Comparison of ENCODE assay signal across 23 cellular contexts in genomic region chr9:124493794-124494479, GRCh38. TPM values are rescaled to one million over a fixed set of nuclear protein-coding genes. Genes with fewer than 3 reads are reported as not detected.
DNase-seq lines count a peak whose midpoint lies in the region; ATAC-seq, FAIRE-seq and TF ChIP-seq lines count a peak whose summit lies in the region.
"Had no signal": no experiment of that assay in that cellular context is flagged by ENCODE, and none has a peak within 500 bp of the region (broad histone marks: within the 10 kb centered on the region; RNA-seq: fewer than 3 reads in every experiment).

No MANE protein-coding gene starts in this region.

- H3K9me3 Mint-ChIP-seq in immature natural killer cell (no peaks in the 10 kb centered on the region), type B pancreatic cell (no peaks in the 10 kb centered on the region)
- H3K9me3 Mint-ChIP-seq: activated T-helper 17 cell treated with anti-CD3 and anti-CD28 coated beads, Interleukin-2, amount 50 U/mL, for 72 hours; GM23338 had no signal

- no peak overlapping the region for H2AK5ac ChIP-seq in H1 (ENCODE audit: low read depth, low read length)

- no peak for DNase-seq in GM12891 (ENCODE audit: insufficient read length, low spot score)
- DNase-seq in H1 (ENCODE audit: low read depth in 1 of 2, low spot score in 2 of 2): no peak
- no peak for DNase-seq in NCI-H446 treated with DMSO at 0.1 percent for 48 hours (lab: John Stamatoyannopoulos, UW)
- DNase-seq in immature natural killer cell: no peak
- no peak for DNase-seq in type B pancreatic cell (ENCODE audit: extremely low spot score, unreplicated experiment)
- no peak for DNase-seq in hypothalamus (lab: John Stamatoyannopoulos, UW)
- DNase-seq: amniotic stem cell, cerebellar nuclear complex, MG63, NCI-H187, NCI-H510A treated with DMSO at 0.1 percent for 48 hours, PC-9, retina had no signal

- no peak overlapping the region for H4K8ac ChIP-seq in H1 (ENCODE audit: extremely low read depth, insufficient read depth, low read length)

- H2BK15ac ChIP-seq in H1 (ENCODE audit: low read length): peak overlapping the region; percentile 83; the same call in 1 of the 2 replicates

- POLR2A ChIA-PET in H1 (lab: Charles Lee; ENCODE audit: partially characterized antibody): interaction anchor here (1.4 kb wide), 1 partner anchor 12 kb away, joined by 4 read pairs; no protein-coding TSS in a partner anchor

- no peak overlapping the region for H3K4me3 ChIP-seq in H1 (ENCODE audit: extremely low read depth in 1 of 4, insufficient read depth in 2 of 4, low read depth in 3 of 4, low read length in 4 of 4)
- H3K4me3 ChIP-seq: GM23338, hepatocyte, MG63, PC-9 had no signal

- H3K4me1 Mint-ChIP-seq in immature natural killer cell (peaks cover 20 to 21% of the 10 kb centered on the region in 2 donors), type B pancreatic cell (ENCODE audit: unreplicated experiment) (peaks cover 8% of the 10 kb centered on the region)

- no peak for TF ChIP-seq RAD21 in H1 (IDR thresholded peaks at IDR 0.05 in 1 of 2, conservative IDR thresholded peaks at IDR 0.05 in 1 of 2; ENCODE audit: low read depth in 2 of 2, low read length in 2 of 2)

- no peak overlapping the region for H3K4me2 ChIP-seq in H1 (ENCODE audit: insufficient read depth in 1 of 2, low read depth in 2 of 2, low read length in 2 of 2)
- H3K4me2 ChIP-seq: GM23338, hepatocyte, PC-9 had no signal

- TF ChIP-seq EP300 in H1 (IDR thresholded peaks at IDR 0.05; ENCODE audit: borderline replicate concordance in 1 of 2, low read depth in 2 of 2, low read length in 2 of 2): no peak

- no peak overlapping the region for H2BK5ac ChIP-seq in H1 (ENCODE audit: low read depth, low read length)

- H3K14ac ChIP-seq in H1 (ENCODE audit: insufficient read length): no peak overlapping the region

- no peak overlapping the region for H2BK12ac ChIP-seq in H1 (ENCODE audit: low read depth, low read length)

- no peak overlapping the region for H3K4me3 Mint-ChIP-seq in immature natural killer cell
- H3K4me3 Mint-ChIP-seq in type B pancreatic cell: no peak overlapping the region
- H3K4me3 Mint-ChIP-seq: activated T-helper 17 cell treated with anti-CD3 and anti-CD28 coated beads, Interleukin-2, amount 50 U/mL, for 72 hours; GM23338 had no signal

- H3K27me3 Mint-ChIP-seq in immature natural killer cell (ENCODE audit: low read depth in 3 of 3) (peaks cover 0 to 9% (median 5%) of the 10 kb centered on the region in 3 donors), type B pancreatic cell (peaks cover 42% of the 10 kb centered on the region)

- no peak overlapping the region for H3K4ac ChIP-seq in H1 (replicated peaks; ENCODE audit: insufficient read length, low read depth, low read length)

- no peak overlapping the region for H3K9ac ChIP-seq in H1 (replicated peaks in 1 of 4; ENCODE audit: extremely low read depth in 1 of 4, low read depth in 3 of 4, low read length in 3 of 4)

- H3K36me3 Mint-ChIP-seq in immature natural killer cell (no peaks in the 10 kb centered on the region), type B pancreatic cell (no peaks in the 10 kb centered on the region)

- H2BK20ac ChIP-seq in H1 (ENCODE audit: low read length): no peak overlapping the region

- no peak overlapping the region for H2BK120ac ChIP-seq in H1 (replicated peaks; ENCODE audit: low read depth, low read length)

- no peaks in the 10 kb centered on the region for H3K9me3 ChIP-seq in H1 (ENCODE audit: insufficient read depth in 2 of 2, low read depth in 1 of 2, low read length in 1 of 2)
- H3K9me3 ChIP-seq: MG63 had no signal

- H4K5ac ChIP-seq in H1 (ENCODE audit: insufficient read length, low read depth, low read length): no peak overlapping the region

- H3K18ac ChIP-seq in H1 (ENCODE audit: extremely low read depth, low read length): no peak overlapping the region

- H3K79me2 ChIP-seq in H1 (ENCODE audit: control insufficient read depth in 1 of 2, insufficient read depth in 2 of 2, low read length in 2 of 2): no peaks in the 10 kb centered on the region
- H3K79me2 ChIP-seq: hepatocyte had no signal

- no peaks in the 10 kb centered on the region; a peak in 3 of 7 replicates for H3K27me3 ChIP-seq in H1 (replicated peaks in 1 of 4; ENCODE audit: control insufficient read depth in 3 of 4, extremely low read depth in 1 of 4, insufficient read depth in 3 of 4, low read length in 3 of 4)
- H3K27me3 ChIP-seq: MG63 had no signal

- TF ChIP-seq POLR2A in GM12891 (IDR thresholded peaks at IDR 0.05; ENCODE audit: low read depth, low read length): no peak
- no peak for TF ChIP-seq POLR2A in H1 (IDR thresholded peaks at IDR 0.05; ENCODE audit: control extremely low read depth in 1 of 2, low read depth in 2 of 2, low read length in 2 of 2)

- CTCF ChIA-PET in H1 (lab: Charles Lee; ENCODE audit: partially characterized antibody): interaction anchor here (0.5 to 2.3 kb wide), 7 partner anchors 13 to 895 kb away, joined by 3 to 7 read pairs (median 3); partner anchors contain the start of gene WDR38

- H2AFZ ChIP-seq in H1 (ENCODE audit: low read length): no peak overlapping the region
- H2AFZ ChIP-seq: GM23338, hepatocyte, PC-9 had no signal

- no peak overlapping the region for H3K56ac ChIP-seq in H1 (replicated peaks; ENCODE audit: insufficient read length, low read depth, low read length)

- H3K36me3 ChIP-seq in H1 (ENCODE audit: control insufficient read depth in 2 of 4, insufficient read depth in 4 of 4, low read length in 3 of 4): no peaks in the 10 kb centered on the region
- H3K36me3 ChIP-seq: MG63 had no signal

- no peaks in the 10 kb centered on the region for H3K23me2 ChIP-seq in H1 (ENCODE audit: low read depth, low read length)

- H3K27ac ChIP-seq in H1 (ENCODE audit: low read depth, low read length): no peak overlapping the region
- H3K27ac ChIP-seq: hepatocyte, PC-9, VCaP had no signal

- H3K79me1 ChIP-seq in H1 (ENCODE audit: low read depth, low read length): no peaks in the 10 kb centered on the region

- ATAC-seq in GM19351 (IDR thresholded peaks at IDR 0.05; ENCODE audit: unreplicated experiment) (peak; percentile 77), HG02885 (IDR thresholded peaks at IDR 0.05; ENCODE audit: poor library complexity, unreplicated experiment) (peak; percentile 79)
- ATAC-seq: activated T-helper 17 cell treated with anti-CD3 and anti-CD28 coated beads, Interleukin-2, amount 50 U/mL, for 72 hours; GM23338 had no signal

- FAIRE-seq in GM12891 (lab: Jason Lieb, UNC): peak; percentile 90
- FAIRE-seq in H1 (lab: Jason Lieb, UNC): no peak

- no peak for TF ChIP-seq CTCF in H1 (IDR thresholded peaks at IDR 0.05; ENCODE audit: control extremely low read depth in 1 of 3, insufficient read depth in 1 of 3, low read depth in 1 of 3, low read length in 3 of 3)
- TF ChIP-seq CTCF in type B pancreatic cell (conservative IDR thresholded peaks at IDR 0.05): no peak

- no peak overlapping the region for H3K23ac ChIP-seq in H1 (ENCODE audit: insufficient read length)

- no peak overlapping the region for H3K27ac Mint-ChIP-seq in immature natural killer cell
- no peak overlapping the region for H3K27ac Mint-ChIP-seq in type B pancreatic cell
- H3K27ac Mint-ChIP-seq: activated T-helper 17 cell treated with anti-CD3 and anti-CD28 coated beads, Interleukin-2, amount 50 U/mL, for 72 hours; GM23338 had no signal

- no peak overlapping the region for H4K91ac ChIP-seq in H1 (replicated peaks; ENCODE audit: insufficient read length, low read length)

- H3K4me1 ChIP-seq in H1 (replicated peaks in 1 of 4; ENCODE audit: control insufficient read depth in 3 of 4, insufficient read depth in 4 of 4, low read length in 3 of 4): no peaks in the 10 kb centered on the region; a peak in 2 of 7 replicates

- peaks cover 0 to 2% of the 10 kb centered on the region in 2 experiments for H4K20me1 ChIP-seq in H1 (replicated peaks in 1 of 2; ENCODE audit: control insufficient read depth in 1 of 2, insufficient read depth in 2 of 2, low read length in 2 of 2)

- 93% methylated on average over 18 of the region's 18 CpGs; no CpG with 5 or more reads in 1 of the 2 experiments for WGBS in H1 (ENCODE audit: extremely low coverage in 1 of 2, insufficient coverage in 1 of 2, insufficient read length in 1 of 2, insufficient replicate concordance in 2 of 2, low coverage in 1 of 2, low lambda C conversion rate in 2 of 2, missing lambda C conversion rate in 1 of 2), 2 experiments

TF ChIP-seq in GM12891, 5 proteins besides CTCF, POLR2A, EP300 and RAD21 (continues in another document):
- TF ChIP-seq PAX5 (IDR thresholded peaks at IDR 0.05; ENCODE audit: insufficient read depth, low read length, severe bottlenecking) (no peak), SPI1 (IDR thresholded peaks at IDR 0.05; ENCODE audit: low read depth, low read length) (no peak)

TF ChIP-seq in H1, 55 proteins besides CTCF, POLR2A, EP300 and RAD21 (continues in another document):
- no peak for TF ChIP-seq PHF8 (conservative IDR thresholded peaks at IDR 0.05; ENCODE audit: low read depth, low read length)
- no peak for TF ChIP-seq SUZ12 (IDR thresholded peaks at IDR 0.05; ENCODE audit: low read length)
- no peak for TF ChIP-seq KDM4A (IDR thresholded peaks at IDR 0.05; ENCODE audit: low read depth, low read length, severe bottlenecking)

RNA-seq across cellular contexts. Expression of gene NR5A1, which starts 13.3 kb away (rescaled TPM):
- polyA plus RNA-seq in GM12891 (2012; ENCODE audit: low read depth, missing spikeins): 0.26 TPM
- total RNA-seq in H1 (2021; fragmentation: NEBNext Ultra II Directional; extraction: Animal tissue kit (Norgen Biotek cat#: 25700)): 0.42 and 0.58 TPM in 2 replicates
- polyA plus RNA-seq in H1 (2011; rRNA removed) (0.29 and 0.74 TPM in 2 replicates), immature natural killer cell (not detected)
- 0.34 TPM for polyA plus RNA-seq in H1 (2011; cell fraction: cytosol; rRNA removed)
- polyA plus RNA-seq in H1 (2011; cell fraction: nucleus; rRNA removed): 0.37 TPM
- 0.27 to 0.74 TPM (median 0.45 TPM) in 3 of 4 replicates, not detected in the other for polyA plus RNA-seq in H1 (2012, experiment 1 of 2)
- polyA plus RNA-seq in H1 (2012, experiment 2 of 2): 0.16 TPM
- polyA plus RNA-seq in H1 (2013, experiment 1 of 2): 0.22 TPM
- 0.17 TPM for polyA plus RNA-seq in H1 (2013, experiment 2 of 2)
- polyA minus RNA-seq in H1 (2011; rRNA and poly(A)+ RNA removed): 0.47 and 0.90 TPM in 2 replicates
- not detected for polyA minus RNA-seq in H1 (2011; cell fraction: cytosol; rRNA and poly(A)+ RNA removed)
- polyA minus RNA-seq in H1 (2011; cell fraction: nucleus; rRNA and poly(A)+ RNA removed): 0.30 TPM
- 0.12 and 0.26 TPM in 2 replicates for total RNA-seq in type B pancreatic cell (ENCODE audit: low replicate concordance)
- total RNA-seq: activated CD8-positive, alpha-beta memory T cell treated with anti-CD3 and anti-CD28 coated beads for 36 hours; activated T-helper 17 cell treated with anti-CD3 and anti-CD28 coated beads, Interleukin-2, amount 50 U/mL, for 72 hours; kidney epithelial cell; mesenteric fat pad; subcutaneous adipose tissue had no signal
- polyA plus RNA-seq: GM23338 had no signal

RNA-seq across cellular contexts. Expression of gene ADGRD2, which starts 43.7 kb away (rescaled TPM):
- polyA plus RNA-seq in GM12891 (2012; ENCODE audit: low read depth, missing spikeins): not detected
- total RNA-seq in H1 (2021; fragmentation: NEBNext Ultra II Directional; extraction: Animal tissue kit (Norgen Biotek cat#: 25700)): 1.1 and 1.4 TPM in 2 replicates
- polyA plus RNA-seq in H1 (2011; rRNA removed) (0.41 and 1.2 TPM in 2 replicates), immature natural killer cell (not detected)
- polyA plus RNA-seq in H1 (2011; cell fraction: cytosol; rRNA removed): 0.97 TPM
- 6.4 TPM for polyA plus RNA-seq in H1 (2011; cell fraction: nucleus; rRNA removed)
- 0.18 to 1.4 TPM (median 0.68 TPM) in 4 replicates for polyA plus RNA-seq in H1 (2012, experiment 1 of 2)
- 0.13 TPM for polyA plus RNA-seq in H1 (2012, experiment 2 of 2)
- 0.36 TPM for polyA plus RNA-seq in H1 (2013, experiment 1 of 2)
- polyA plus RNA-seq in H1 (2013, experiment 2 of 2): 0.42 TPM
- 0.32 and 2.0 TPM in 2 replicates for polyA minus RNA-seq in H1 (2011; rRNA and poly(A)+ RNA removed)
- polyA minus RNA-seq in H1 (2011; cell fraction: cytosol; rRNA and poly(A)+ RNA removed): 2.3 TPM
- 4.8 TPM for polyA minus RNA-seq in H1 (2011; cell fraction: nucleus; rRNA and poly(A)+ RNA removed)
- 0.21 and 0.31 TPM in 2 replicates for total RNA-seq in type B pancreatic cell (ENCODE audit: low replicate concordance)
- total RNA-seq: activated CD8-positive, alpha-beta memory T cell treated with anti-CD3 and anti-CD28 coated beads for 36 hours; activated T-helper 17 cell treated with anti-CD3 and anti-CD28 coated beads, Interleukin-2, amount 50 U/mL, for 72 hours; hepatocyte; kidney epithelial cell; mesenteric fat pad; PC-9; subcutaneous adipose tissue had no signal
- polyA plus RNA-seq: hepatocyte had no signal
